Comparison of ENCODE assay signal across 8 cellular contexts in genomic region chr12:67826946-67827719, GRCh38.
DNase-seq lines count a peak whose midpoint lies in the region; ATAC-seq and TF ChIP-seq lines count a peak whose summit lies in the region.

No MANE protein-coding gene starts in this region.

- no peak overlapping the region for H2AK5ac ChIP-seq in neuronal stem cell (ENCODE audit: low read depth, low read length)

- no peak overlapping the region for H3K14ac ChIP-seq in neuronal stem cell (ENCODE audit: low read length)

- H4K8ac ChIP-seq in neuronal stem cell (ENCODE audit: low read depth, low read length) = no peak overlapping the region

- no peak overlapping the region for H2BK120ac ChIP-seq in neuronal stem cell (ENCODE audit: low read depth, low read length)

- H3K18ac ChIP-seq in neuronal stem cell (ENCODE audit: low read length) = no peak overlapping the region

- no peaks in the 10 kb centered on the region for H3K9me2 ChIP-seq in PC-3 (replicated peaks; ENCODE audit: low read length)

- no peak for TF ChIP-seq CTCF in PC-3 (conservative IDR thresholded peaks at IDR 0.05; ENCODE audit: low read depth, low read length)
- no peak for TF ChIP-seq CTCF in esophagus squamous epithelium (IDR thresholded peaks at IDR 0.05)

- H3F3A ChIP-seq in PC-3 (ENCODE audit: low read length, unreplicated experiment) = no peaks in the 10 kb centered on the region

- no peak overlapping the region for H3K4ac ChIP-seq in neuronal stem cell (ENCODE audit: low read length)

- H4K91ac ChIP-seq in neuronal stem cell (ENCODE audit: low read depth, low read length, poor library complexity) = no peak overlapping the region

- BruUV-seq in PC-3 (replicated peaks; lab: Mats Ljungman, UMichigan) = no TSS peak

- H2AFZ ChIP-seq in PC-3 (ENCODE audit: low read length) (peak overlapping the region; percentile 58), neuronal stem cell (ENCODE audit: low read length) (peak overlapping the region; percentile 64)

- H3K9ac ChIP-seq in PC-3 (ENCODE audit: low read length) (peak overlapping the region; percentile 56), neuronal stem cell (ENCODE audit: low read depth, low read length, poor library complexity) (no peak overlapping the region)

- H3K27me3 ChIP-seq in PC-3 (ENCODE audit: low read length) = no peaks in the 10 kb centered on the region
- H3K27me3 ChIP-seq in esophagus squamous epithelium = no peaks in the 10 kb centered on the region
- peaks cover 0 to 2% (median 0%) of the 10 kb centered on the region in 3 experiments for H3K27me3 ChIP-seq in neuronal stem cell (ENCODE audit: control insufficient read depth in 3 of 3, insufficient read depth in 3 of 3, low read depth in 1 of 3, low read length in 3 of 3)

- no peaks in the 10 kb centered on the region for H3K79me2 ChIP-seq in PC-3 (ENCODE audit: low read length)

- DNase-seq in AG08395 (ENCODE audit: low spot score) (peak; percentile 5), PC-3 (peak; percentile 63), esophagus squamous epithelium (lab: John Stamatoyannopoulos, UW) (no peak), neuronal stem cell (ENCODE audit: low spot score) (no peak), SW 1271 (lab: John Stamatoyannopoulos, UW) (no peak), activated gamma-delta T cell (lab: John Stamatoyannopoulos, UW) (no peak)

- no peak overlapping the region for H2BK5ac ChIP-seq in neuronal stem cell (ENCODE audit: low read length)

- no peak overlapping the region for H2BK12ac ChIP-seq in neuronal stem cell (ENCODE audit: low read length)

- H3K27ac ChIP-seq in PC-3 (ENCODE audit: low read length) = peak overlapping the region; percentile 78
- peak overlapping the region; percentile 48 to 86 (median 68) for H3K27ac ChIP-seq in esophagus squamous epithelium
- H3K27ac ChIP-seq in neuronal stem cell (replicated peaks; ENCODE audit: low read length) = no peak overlapping the region

- H3K36me3 ChIP-seq in PC-3 (ENCODE audit: low read depth, low read length) (no peaks in the 10 kb centered on the region), esophagus squamous epithelium (no peaks in the 10 kb centered on the region), neuronal stem cell (replicated peaks in 1 of 2; ENCODE audit: control insufficient read depth in 2 of 2, insufficient read depth in 2 of 2, low read length in 2 of 2) (no peaks in the 10 kb centered on the region)

- TF ChIP-seq POLR2A in esophagus squamous epithelium (IDR thresholded peaks at IDR 0.05) = no peak

- no peaks in the 10 kb centered on the region for H4K20me1 ChIP-seq in PC-3 (ENCODE audit: low read length)

- CTCF ChIA-PET in PC-3 (lab: Charles Lee) = interaction anchor here (0.7 kb wide), 1 partner anchor 116 kb away, joined by 3 read pairs; no protein-coding TSS in a partner anchor

- H3K4me2 ChIP-seq in PC-3 (ENCODE audit: low read length) = peak overlapping the region; percentile 87
- no peak overlapping the region for H3K4me2 ChIP-seq in neuronal stem cell (ENCODE audit: insufficient read depth, low read length, poor library complexity, severe bottlenecking)

- intact Hi-C loops in PC-3 (cut with micrococcal nuclease) (loop anchor here (5.0 kb wide), 2 partner anchors 115 to 175 kb away; no protein-coding TSS in a partner anchor), esophagus squamous epithelium (cut with DNase I) (no loop called here)

- no peak overlapping the region for H2BK15ac ChIP-seq in neuronal stem cell (ENCODE audit: low read length)

- 81% methylated on average over 5 of the region's 5 CpGs for WGBS in esophagus squamous epithelium, 2 donors
- no CpG with 5 or more reads among the region's 5 CpGs for WGBS in neuronal stem cell (ENCODE audit: extremely low coverage in 2 of 2, insufficient read length in 2 of 2, insufficient replicate concordance in 1 of 2), 2 donors

- peak overlapping the region; percentile 65 for H3K4me3 ChIP-seq in PC-3 (ENCODE audit: low read length)
- peak overlapping the region in 2 of 4 donors; percentile 24 to 60 for H3K4me3 ChIP-seq in esophagus squamous epithelium
- no peak overlapping the region for H3K4me3 ChIP-seq in neuronal stem cell (ENCODE audit: low read length in 2 of 2)

- no peaks in the 10 kb centered on the region for H3K79me1 ChIP-seq in neuronal stem cell (ENCODE audit: low read depth, low read length)

- H3K4me1 ChIP-seq in PC-3 (ENCODE audit: insufficient read depth, low read length) = peaks cover 18% of the 10 kb centered on the region
- peaks cover 0 to 9% (median 3%) of the 10 kb centered on the region in 3 donors for H3K4me1 ChIP-seq in esophagus squamous epithelium
- no peaks in the 10 kb centered on the region for H3K4me1 ChIP-seq in neuronal stem cell (ENCODE audit: control insufficient read depth in 2 of 2, insufficient read depth in 1 of 2, low read depth in 1 of 2, low read length in 2 of 2)

- H3K9me3 ChIP-seq in PC-3 (ENCODE audit: low read length) (no peaks in the 10 kb centered on the region), esophagus squamous epithelium (no peaks in the 10 kb centered on the region), neuronal stem cell (replicated peaks in 1 of 2; ENCODE audit: control insufficient read depth in 2 of 2, insufficient read depth in 1 of 2, low read depth in 1 of 2, low read length in 2 of 2) (no peaks in the 10 kb centered on the region)

- H3K23ac ChIP-seq in neuronal stem cell (ENCODE audit: low read depth, low read length, poor library complexity) = no peak overlapping the region

- POLR2A ChIA-PET in PC-3 (lab: Charles Lee; ENCODE audit: unreplicated experiment) = no interaction called here

- ATAC-seq in PC-3 (peak; percentile 80), HG02588 (IDR thresholded peaks at IDR 0.05; ENCODE audit: unreplicated experiment) (no peak), HG03159 (IDR thresholded peaks at IDR 0.05; ENCODE audit: unreplicated experiment) (no peak)

Comparison
In these comparisons a context has a peak if more than half of its experiments do, and no peak if none do; other contexts are left out.
1. DNase-seq: peak in AG08395 (single experiment) and PC-3 (single experiment); none in esophagus squamous epithelium (single experiment), neuronal stem cell (single experiment), SW 1271 (0 of 2) and activated gamma-delta T cell (single experiment).